Comparison of ENCODE assay signal across 8 cellular contexts in the genomic region with DNA sequence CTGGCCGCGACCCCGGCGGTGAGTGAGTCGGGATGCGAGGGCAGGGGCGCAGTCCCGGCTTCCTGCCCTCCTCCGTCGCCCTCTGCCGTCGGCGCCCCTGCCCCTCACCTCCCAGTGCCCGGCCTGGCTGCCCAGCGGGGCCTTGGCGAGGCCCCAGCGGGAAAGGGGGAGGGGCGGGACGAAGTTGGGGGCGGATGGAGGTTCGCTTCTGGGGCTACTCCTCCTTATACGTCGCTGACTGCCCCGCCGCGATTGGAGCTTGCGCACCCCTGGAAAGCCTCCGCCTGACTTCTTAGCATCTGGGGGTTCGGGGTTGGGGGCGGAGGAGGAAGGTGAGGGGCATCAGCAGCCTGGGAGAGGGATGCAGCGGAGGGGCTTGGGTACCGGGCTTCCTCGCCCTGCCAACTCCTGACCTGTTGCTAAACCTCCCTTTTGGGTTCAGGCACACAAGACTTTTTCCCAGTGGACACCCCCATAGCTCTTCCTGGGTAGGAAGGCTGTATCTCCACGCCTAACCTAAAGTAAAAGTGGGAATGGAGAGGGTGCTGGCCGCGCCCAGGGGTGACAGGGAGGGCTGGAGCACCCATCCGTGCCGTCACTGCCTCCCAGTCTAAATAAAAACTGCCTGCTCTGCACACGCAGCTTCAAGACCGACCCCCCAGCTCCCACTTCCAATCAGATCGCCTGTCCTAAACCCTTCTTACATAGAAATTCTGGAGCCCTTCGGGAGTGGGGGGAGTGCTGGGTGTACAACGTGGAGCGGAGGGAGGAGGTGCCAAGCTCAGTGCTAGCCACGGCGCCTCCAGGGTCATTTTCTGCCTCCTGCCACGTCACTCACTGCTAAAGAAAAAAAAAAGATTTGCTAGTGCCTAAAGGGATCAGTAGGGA. TPM values are rescaled to one million over a fixed set of nuclear protein-coding genes. Genes with fewer than 3 reads are reported as not detected.
DNase-seq lines count a peak whose midpoint lies in the region; ATAC-seq and TF ChIP-seq lines count a peak whose summit lies in the region.

No MANE protein-coding gene starts in this region.

- H3K27me3 ChIP-seq in HUES64 (ENCODE audit: insufficient read depth, low read length) (peaks cover 14% of the 10 kb centered on the region), neuron (ENCODE audit: insufficient read depth, low read length) (no peaks in the 10 kb centered on the region)

- H3K9me3 ChIP-seq in HUES64 (ENCODE audit: insufficient read depth, low read depth, low read length) (no peaks in the 10 kb centered on the region), neuron (ENCODE audit: low read length) (no peaks in the 10 kb centered on the region)

- peak overlapping the region; percentile 93 for H3K9ac ChIP-seq in HUES64 (ENCODE audit: low read depth, low read length)

- peaks cover 5% of the 10 kb centered on the region; the same call in 1 of the 2 replicates for H3K4me1 ChIP-seq in HUES64 (ENCODE audit: insufficient read depth, low read length)
- H3K4me1 ChIP-seq in neuron (ENCODE audit: insufficient read depth, low read length), result peaks cover 22% of the 10 kb centered on the region

- ATAC-seq in GM21367 (IDR thresholded peaks at IDR 0.05; ENCODE audit: unreplicated experiment), result peak; percentile 24

- CTCF ChIA-PET in RWPE1 (lab: Yijun Ruan, JAX), result interaction anchor here (0.6 kb wide), 1 partner anchor 569 kb away, joined by 5 read pairs; no protein-coding TSS in a partner anchor

- peak overlapping the region; percentile 95 for H2AFZ ChIP-seq in neuron (ENCODE audit: low read depth, low read length)

- POLR2A ChIA-PET in RWPE1 (lab: Yijun Ruan, JAX; ENCODE audit: low non-redundant PET), result no interaction called here

- under 1% methylated on average over 44 of the region's 47 CpGs for WGBS in HUES64

- in situ Hi-C loops in Caki2 (cut with HindIII; ENCODE audit: low pct_unique_long_range_greater_than_20kb, low sequenced_read_pairs), result no loop called here

- H3K36me3 ChIP-seq in HUES64 (ENCODE audit: insufficient read depth, low read length) (0 out of 2 replicates have a peak, but pooled peaks cover 2% of the 10 kb centered on the region), neuron (ENCODE audit: insufficient read depth, low read length) (no peaks in the 10 kb centered on the region)

- 0 out of 2 replicates have a peak, but pooled peaks have one; percentile 20 for TF ChIP-seq CTCF in RWPE1 (conservative IDR thresholded peaks at IDR 0.05; ENCODE audit: low read depth)

- DNase-seq in Caki2 (ENCODE audit: low read depth), result peak; percentile 88
- DNase-seq in RWPE1 (ENCODE audit: low spot score), result peak; percentile 46
- DNase-seq in activated naive CD4-positive, alpha-beta T cell (lab: John Stamatoyannopoulos, UW), result peak; percentile 3 to 48 (median 23)
- DNase-seq in foreskin melanocyte, result peak; percentile 75
- DNase-seq in superior temporal gyrus (ENCODE audit: extremely low spot score), result peak; percentile 57

- H3K27ac ChIP-seq in HUES64 (ENCODE audit: low read depth, low read length), result peak overlapping the region; percentile 94; the same call in 1 of the 2 replicates
- H3K27ac ChIP-seq in RWPE1, result peak overlapping the region; percentile 93

- H3K4me3 ChIP-seq in HUES64 (ENCODE audit: low read length) (peak overlapping the region; percentile 94), neuron (ENCODE audit: low read length) (peak overlapping the region; percentile 82)

RNA-seq across cellular contexts. Expression of a gene that starts 0.6 kb away (rescaled TPM):
- total RNA-seq in Caki2 (2014; rRNA removed; shearing (Covaris generic); ENCODE audit: low replicate concordance), result 25.7 and 36.3 TPM in 2 replicates
- 8.7 TPM for polyA plus RNA-seq in HUES64 (2013, experiment 1 of 2)
- 12.4 TPM for polyA plus RNA-seq in HUES64 (2013, experiment 2 of 2)

RNA-seq across cellular contexts. Expression of a gene that starts 30.7 kb away (rescaled TPM):
- 1.4 and 1.5 TPM in 2 replicates for total RNA-seq in Caki2 (2014; rRNA removed; shearing (Covaris generic); ENCODE audit: low replicate concordance)
- 7.8 TPM for polyA plus RNA-seq in HUES64 (2013, experiment 1 of 2)
- polyA plus RNA-seq in HUES64 (2013, experiment 2 of 2), result 11.4 TPM

Comparison
In these comparisons a context has a peak if more than half of its experiments do, and no peak if none do; other contexts are left out.
1. Peak in every context shown above with its lines: DNase-seq, ATAC-seq, H3K4me3 ChIP-seq and H3K27ac ChIP-seq.
2. DNase-seq: peak in every context shown above with its lines; median percentile 88 in Caki2; 75 in foreskin melanocyte; 57 in superior temporal gyrus; 46 in RWPE1; 23 in activated naive CD4-positive, alpha-beta T cell.